Comparison of ENCODE assay signal across 8 cellular contexts in the genomic region with DNA sequence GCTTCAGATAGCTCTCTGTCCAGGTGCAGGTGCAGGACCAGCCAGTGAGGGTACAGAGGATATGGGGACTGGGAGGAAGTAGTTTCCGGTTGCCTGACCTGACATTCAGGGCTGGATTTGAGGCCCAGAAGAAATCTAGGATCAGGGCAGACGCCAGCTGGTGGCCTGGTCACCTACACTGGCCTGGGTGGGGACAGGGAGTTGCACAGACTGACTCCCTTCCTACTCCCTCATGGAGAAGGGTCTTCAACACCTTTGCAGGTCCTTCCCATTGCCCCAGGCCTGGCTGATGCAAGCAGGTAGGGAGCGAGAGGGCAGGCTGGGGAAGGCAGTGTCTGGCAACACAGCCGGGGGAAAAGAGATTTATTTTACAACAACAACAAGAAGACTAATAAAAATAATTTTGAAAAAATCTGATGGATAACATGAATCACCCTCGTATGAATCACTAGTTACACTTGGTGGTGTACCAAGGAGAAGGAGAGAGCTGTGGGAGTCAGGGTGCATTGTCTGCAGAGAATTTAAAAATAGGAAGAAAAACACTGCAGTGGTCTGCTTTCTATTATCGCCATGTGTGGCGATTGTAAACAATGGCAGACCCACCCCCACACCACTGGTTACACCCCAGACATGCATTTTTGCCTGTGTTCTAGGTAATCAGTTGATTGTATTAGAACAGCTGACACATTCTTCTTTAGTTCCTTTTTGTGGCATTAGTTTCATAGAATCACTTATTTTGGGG.
A peak's percentile ranks its signal among the peaks of the same experiment; 100 is the strongest.
DNase-seq lines count a peak whose midpoint lies in the region; ATAC-seq and TF ChIP-seq lines count a peak whose summit lies in the region.

No MANE protein-coding gene starts in this region.

- H2AFZ ChIP-seq in Karpas-422 (ENCODE audit: low read length), result no peak overlapping the region

- no peaks in the 10 kb centered on the region for H3K9me3 ChIP-seq in CD4-positive, CD25-positive, alpha-beta regulatory T cell (ENCODE audit: control insufficient read depth in 2 of 2, low read length in 2 of 2)
- no peaks in the 10 kb centered on the region for H3K9me3 ChIP-seq in tibial artery
- H3K9me3 ChIP-seq in Karpas-422 (ENCODE audit: low read length), result no peaks in the 10 kb centered on the region

- no peaks in the 10 kb centered on the region for H3K27me3 ChIP-seq in CD4-positive, CD25-positive, alpha-beta regulatory T cell (ENCODE audit: control insufficient read depth, insufficient read depth, low read length)
- H3K27me3 ChIP-seq in tibial artery, result no peaks in the 10 kb centered on the region
- no peaks in the 10 kb centered on the region for H3K27me3 ChIP-seq in Karpas-422 (ENCODE audit: low read length)

- H3K36me3 ChIP-seq in CD4-positive, CD25-positive, alpha-beta regulatory T cell (ENCODE audit: control insufficient read depth, insufficient read depth, low read length), result no peaks in the 10 kb centered on the region
- H3K36me3 ChIP-seq in tibial artery (no peaks in the 10 kb centered on the region), Karpas-422 (ENCODE audit: insufficient read depth, low read length) (no peaks in the 10 kb centered on the region)

- no peaks in the 10 kb centered on the region for H3K36me3 Mint-ChIP-seq in CD4-positive, CD25-positive, alpha-beta regulatory T cell
- no peaks in the 10 kb centered on the region for H3K36me3 Mint-ChIP-seq in endothelial cell (ENCODE audit: low read depth, unreplicated experiment)

- DNase-seq in CD4-positive, CD25-positive, alpha-beta regulatory T cell, result no peak
- DNase-seq in SW480 (ENCODE audit: low spot score) (peak; percentile 39), endothelial cell (ENCODE audit: low spot score) (no peak), tibial artery (no peak), NCI-H2081 (lab: John Stamatoyannopoulos, UW) (no peak), Karpas-422 (no peak)

- peak overlapping the region; percentile 90 to 98 (median 94) for H3K27ac Mint-ChIP-seq in CD4-positive, CD25-positive, alpha-beta regulatory T cell
- peak overlapping the region; percentile 80 for H3K27ac Mint-ChIP-seq in endothelial cell (ENCODE audit: unreplicated experiment)

- H3K4me1 ChIP-seq in CD4-positive, CD25-positive, alpha-beta regulatory T cell (ENCODE audit: control insufficient read depth, insufficient read depth, low read length, poor library complexity, severe bottlenecking), result peaks cover 61% of the 10 kb centered on the region
- H3K4me1 ChIP-seq in tibial artery (peaks cover 4 to 79% (median 58%) of the 10 kb centered on the region in 4 donors), Karpas-422 (ENCODE audit: low read length) (peaks cover 49% of the 10 kb centered on the region)

- H3K9me2 ChIP-seq in Karpas-422 (replicated peaks; ENCODE audit: insufficient read depth, low read length), result no peaks in the 10 kb centered on the region

- TF ChIP-seq CTCF in endothelial cell (IDR thresholded peaks at IDR 0.05; ENCODE audit: unreplicated experiment), result no peak
- TF ChIP-seq CTCF in tibial artery (IDR thresholded peaks at IDR 0.05), result no peak

- peak overlapping the region; percentile 30 for H3K4me3 ChIP-seq in CD4-positive, CD25-positive, alpha-beta regulatory T cell (ENCODE audit: low read depth, low read length)
- H3K4me3 ChIP-seq in tibial artery (no peak overlapping the region), Karpas-422 (ENCODE audit: low read length) (no peak overlapping the region)

- H3K4me1 Mint-ChIP-seq in CD4-positive, CD25-positive, alpha-beta regulatory T cell, result peaks cover 31 to 85% (median 60%) of the 10 kb centered on the region in 4 donors
- peaks cover 72% of the 10 kb centered on the region for H3K4me1 Mint-ChIP-seq in endothelial cell (ENCODE audit: unreplicated experiment)

- no peak overlapping the region for H3K4me2 ChIP-seq in Karpas-422 (ENCODE audit: low read depth, low read length, poor library complexity, severe bottlenecking)

- H3K27ac ChIP-seq in CD4-positive, CD25-positive, alpha-beta regulatory T cell (ENCODE audit: insufficient read depth, low read length, poor library complexity, severe bottlenecking), result peak overlapping the region; percentile 21
- H3K27ac ChIP-seq in tibial artery, result peak overlapping the region; percentile 66 to 74
- H3K27ac ChIP-seq in Karpas-422 (ENCODE audit: low read length), result no peak overlapping the region

- no peaks in the 10 kb centered on the region for H3K79me2 ChIP-seq in Karpas-422 (ENCODE audit: low read length)

- intact Hi-C loops in tibial artery (cut with DNase I; ENCODE audit: low total_unique reads), result no loop called here

- H3K4me3 Mint-ChIP-seq in CD4-positive, CD25-positive, alpha-beta regulatory T cell, result peak overlapping the region; percentile 31 to 87 (median 69)
- no peak overlapping the region for H3K4me3 Mint-ChIP-seq in endothelial cell (ENCODE audit: unreplicated experiment)

- ATAC-seq in CD4-positive, CD25-positive, alpha-beta regulatory T cell (ENCODE audit: low read depth in 2 of 2), result peak in 1 of 2 donors; percentile 1
- ATAC-seq in HG02759 (IDR thresholded peaks at IDR 0.05; ENCODE audit: unreplicated experiment), result peak; percentile 24
- ATAC-seq in GM19397 (IDR thresholded peaks at IDR 0.05; ENCODE audit: unreplicated experiment), result no peak

- H3K27me3 Mint-ChIP-seq in CD4-positive, CD25-positive, alpha-beta regulatory T cell, result peaks cover 24% of the 10 kb centered on the region
- H3K27me3 Mint-ChIP-seq in endothelial cell (ENCODE audit: unreplicated experiment), result peaks cover 15% of the 10 kb centered on the region

- no peaks in the 10 kb centered on the region for H3K9me3 Mint-ChIP-seq in CD4-positive, CD25-positive, alpha-beta regulatory T cell
- no peaks in the 10 kb centered on the region for H3K9me3 Mint-ChIP-seq in endothelial cell (ENCODE audit: unreplicated experiment)

- peaks cover 6% of the 10 kb centered on the region; the same call in 1 of the 2 replicates for H4K20me1 ChIP-seq in Karpas-422 (ENCODE audit: insufficient read depth, low read depth, low read length)

- H3K9ac ChIP-seq in Karpas-422 (ENCODE audit: low read length), result no peak overlapping the region
